ENCODE assay signal across 11 cellular contexts in the genomic region with DNA sequence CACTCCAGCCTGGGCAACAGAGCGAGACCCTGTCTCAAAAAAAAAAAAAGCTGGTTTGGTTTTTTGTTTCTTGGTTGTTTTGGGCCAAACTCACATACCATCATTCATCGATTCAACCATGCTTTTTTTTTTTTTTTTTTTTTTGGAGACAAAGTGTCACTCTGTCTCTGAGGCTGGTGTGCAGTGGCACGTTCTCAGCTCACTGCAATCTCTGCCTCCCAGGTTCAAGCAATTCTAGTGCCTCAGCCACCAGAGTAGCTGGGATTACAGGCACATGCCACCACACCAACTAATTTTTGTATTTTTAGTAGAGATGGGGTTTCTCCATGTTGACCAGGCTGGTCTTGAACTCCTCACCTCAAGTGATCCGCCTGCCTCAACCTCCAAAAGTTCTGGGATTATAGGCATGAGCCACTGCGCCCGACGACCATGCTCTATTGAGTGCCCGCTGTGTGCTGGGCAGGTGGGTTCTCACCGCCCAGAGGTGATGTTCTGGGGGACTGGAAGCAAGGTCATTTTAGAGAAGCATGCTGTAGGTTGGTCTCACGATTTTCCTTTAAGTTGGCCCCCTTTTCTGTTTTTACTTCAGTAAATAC. TPM values are rescaled to one million over a fixed set of nuclear protein-coding genes. Genes with fewer than 3 reads are reported as not detected.
DNase-seq lines count a peak whose midpoint lies in the region; ATAC-seq, FAIRE-seq and TF ChIP-seq lines count a peak whose summit lies in the region.
"Had no signal": no experiment of that assay in that cellular context is flagged by ENCODE, and none has a peak within 500 bp of the region (broad histone marks: within the 10 kb centered on the region; RNA-seq: fewer than 3 reads in every experiment).

No MANE protein-coding gene starts in this region.

- H4K20me1 ChIP-seq in astrocyte (ENCODE audit: insufficient read depth, low read length), result no peaks in the 10 kb centered on the region

- DNase-seq in heart right ventricle (no peak), left ventricle myocardium superior (no peak), astrocyte (ENCODE audit: low read depth) (no peak), nephron progenitor cell (no peak), upper lobe of right lung (no peak), medulla oblongata (ENCODE audit: extremely low spot score) (no peak), mesenteric fat pad (ENCODE audit: low spot score) (no peak)
- DNase-seq: NCI-H446 had no signal

- H3K4me1 ChIP-seq in heart right ventricle (peaks cover 6 to 48% (median 35%) of the 10 kb centered on the region in 9 donors), astrocyte (ENCODE audit: insufficient read depth, low read length) (peaks cover 42% of the 10 kb centered on the region), upper lobe of right lung (peaks cover 14% of the 10 kb centered on the region)

- peak overlapping the region in 9 of 10 donors; percentile 18 to 100 (median 99) for H3K27ac ChIP-seq in heart right ventricle
- no peak overlapping the region for H3K27ac ChIP-seq in astrocyte (ENCODE audit: low read depth, low read length)
- peak overlapping the region; percentile 55 for H3K27ac ChIP-seq in upper lobe of right lung
- H3K27ac ChIP-seq: C4-2B had no signal

- no peak overlapping the region for H3K4me3 ChIP-seq in heart right ventricle
- no peak overlapping the region for H3K4me3 ChIP-seq in astrocyte (ENCODE audit: insufficient read depth, low read depth, low read length)
- H3K4me3 ChIP-seq in upper lobe of right lung, result no peak overlapping the region

- H3K9ac ChIP-seq in astrocyte (ENCODE audit: low read length), result no peak overlapping the region

- H3K27me3 Mint-ChIP-seq in astrocyte (ENCODE audit: low read depth, unreplicated experiment), result no peaks in the 10 kb centered on the region
- H3K27me3 Mint-ChIP-seq in nephron progenitor cell (ENCODE audit: low read depth, poor library complexity), result no peaks in the 10 kb centered on the region

- H3K27ac Mint-ChIP-seq in astrocyte (ENCODE audit: unreplicated experiment) (peak overlapping the region; percentile 34), nephron progenitor cell (peak overlapping the region; percentile 22)

- H3K36me3 Mint-ChIP-seq in astrocyte (ENCODE audit: low read depth, unreplicated experiment), result no peaks in the 10 kb centered on the region
- no peaks in the 10 kb centered on the region for H3K36me3 Mint-ChIP-seq in nephron progenitor cell (ENCODE audit: low read depth)

- WGBS in heart right ventricle, 2 donors, result 74 to 76% methylated on average over 10 of the region's 10 CpGs

- no peak overlapping the region for H2AFZ ChIP-seq in astrocyte (ENCODE audit: low read depth, low read length)

- FAIRE-seq in astrocyte (lab: Jason Lieb, UNC), result no peak
- FAIRE-seq: keratinocyte had no signal

- H3K9me3 ChIP-seq in heart right ventricle (no peaks in the 10 kb centered on the region), astrocyte (ENCODE audit: insufficient read depth, low read depth, low read length) (no peaks in the 10 kb centered on the region), upper lobe of right lung (no peaks in the 10 kb centered on the region)

- TF ChIP-seq CTCF in heart right ventricle (IDR thresholded peaks at IDR 0.05) (no peak), astrocyte (IDR thresholded peaks at IDR 0.05; ENCODE audit: insufficient read depth, low read depth, low read length) (no peak), nephron progenitor cell (IDR thresholded peaks at IDR 0.05) (no peak), upper lobe of right lung (IDR thresholded peaks at IDR 0.05) (no peak)

- H3K27me3 ChIP-seq in heart right ventricle (no peaks in the 10 kb centered on the region), astrocyte (ENCODE audit: insufficient read depth, low read length) (no peaks in the 10 kb centered on the region), upper lobe of right lung (no peaks in the 10 kb centered on the region)

- H3K4me2 ChIP-seq in astrocyte (ENCODE audit: low read length), result no peak overlapping the region

- ATAC-seq in heart right ventricle (no peak), left ventricle myocardium superior (no peak), upper lobe of right lung (no peak), HG02981 (IDR thresholded peaks at IDR 0.05; ENCODE audit: unreplicated experiment) (no peak)

- no peaks in the 10 kb centered on the region for H3K9me3 Mint-ChIP-seq in astrocyte (ENCODE audit: unreplicated experiment)
- no peaks in the 10 kb centered on the region for H3K9me3 Mint-ChIP-seq in nephron progenitor cell

- intact Hi-C loops in heart right ventricle (cut with DNase I) (loop anchor here in 2 of 10 donors (10.0 kb wide), 2 partner anchors 125 to 1215 kb away; partner anchors contain the start of genes HAUS8 (in 1 of the 2), MYO9B (in 1 of the 2) and SSBP4 (in 1 of the 2)), left ventricle myocardium superior (cut with micrococcal nuclease) (no loop called here), upper lobe of right lung (cut with DNase I) (no loop called here)

- H3K4me1 Mint-ChIP-seq in astrocyte (ENCODE audit: low read depth, unreplicated experiment), result peaks cover 17% of the 10 kb centered on the region
- peaks cover 76% of the 10 kb centered on the region for H3K4me1 Mint-ChIP-seq in nephron progenitor cell

- H3K79me2 ChIP-seq in astrocyte (ENCODE audit: insufficient read depth, low read length), result no peaks in the 10 kb centered on the region

- H3K4me3 Mint-ChIP-seq in astrocyte (ENCODE audit: unreplicated experiment) (no peak overlapping the region), nephron progenitor cell (no peak overlapping the region)

- H3K36me3 ChIP-seq in heart right ventricle, result no peaks in the 10 kb centered on the region
- H3K36me3 ChIP-seq in astrocyte (ENCODE audit: insufficient read depth, low read length), result no peaks in the 10 kb centered on the region
- H3K36me3 ChIP-seq in upper lobe of right lung, result no peaks in the 10 kb centered on the region

RNA-seq across cellular contexts. Expression of gene JUND, which starts 8.1 kb away (rescaled TPM):
- total RNA-seq in heart right ventricle (100 to 1,000 TPM in 9 of 10 donors, 10 to 100 TPM in 1; 93.7 to 195 (median 133) TPM), left ventricle myocardium superior (89.2 TPM), astrocyte (151 and 161 TPM in 2 replicates), upper lobe of right lung (204 TPM), mesenteric fat pad (320 TPM)
- polyA plus RNA-seq in heart right ventricle, result 100 to 1,000 TPM; 103 to 278 TPM

RNA-seq across cellular contexts. Expression of gene IQCN, which starts 15.3 kb away (rescaled TPM):
- total RNA-seq in heart right ventricle (1 to 10 TPM in 5 of 10 donors, under 1 TPM in 5; 0.49 to 1.5 (median 0.96) TPM), left ventricle myocardium superior (0.57 TPM), astrocyte (1.3 and 1.7 TPM in 2 replicates), upper lobe of right lung (4.9 TPM), mesenteric fat pad (2.8 TPM)
- polyA plus RNA-seq in heart right ventricle, result 1 to 10 TPM in 1 of 2 donors, under 1 TPM in 1; 0.17 to 7.8 TPM
- polyA plus RNA-seq: keratinocyte had no signal

RNA-seq across cellular contexts. Expression of gene LSM4, which starts 33.3 kb away (rescaled TPM):
- 100 to 1,000 TPM in 1 of 10 donors, 10 to 100 TPM in 9; 73.2 to 114 (median 93.3) TPM for total RNA-seq in heart right ventricle
- polyA plus RNA-seq in heart right ventricle, result 100 to 1,000 TPM; 135 to 163 TPM
- total RNA-seq in left ventricle myocardium superior, result 98.0 TPM
- 102 and 127 TPM in 2 replicates for total RNA-seq in astrocyte
- total RNA-seq in upper lobe of right lung, result 76.9 TPM
- total RNA-seq in mesenteric fat pad, result 68.4 TPM

RNA-seq across cellular contexts. Expression of gene PGPEP1, which starts 50.8 kb away (rescaled TPM):
- total RNA-seq in heart right ventricle, result 10 to 100 TPM; 36.0 to 61.3 (median 46.8) TPM
- polyA plus RNA-seq in heart right ventricle, result 10 to 100 TPM; 10.0 to 27.2 TPM
- total RNA-seq in left ventricle myocardium superior, result 41.2 TPM
- total RNA-seq in astrocyte, result 20.6 and 28.4 TPM in 2 replicates
- total RNA-seq in upper lobe of right lung, result 40.8 TPM
- total RNA-seq in mesenteric fat pad, result 48.7 TPM
